ENCODE assay signal across 9 cellular contexts in the genomic region with DNA sequence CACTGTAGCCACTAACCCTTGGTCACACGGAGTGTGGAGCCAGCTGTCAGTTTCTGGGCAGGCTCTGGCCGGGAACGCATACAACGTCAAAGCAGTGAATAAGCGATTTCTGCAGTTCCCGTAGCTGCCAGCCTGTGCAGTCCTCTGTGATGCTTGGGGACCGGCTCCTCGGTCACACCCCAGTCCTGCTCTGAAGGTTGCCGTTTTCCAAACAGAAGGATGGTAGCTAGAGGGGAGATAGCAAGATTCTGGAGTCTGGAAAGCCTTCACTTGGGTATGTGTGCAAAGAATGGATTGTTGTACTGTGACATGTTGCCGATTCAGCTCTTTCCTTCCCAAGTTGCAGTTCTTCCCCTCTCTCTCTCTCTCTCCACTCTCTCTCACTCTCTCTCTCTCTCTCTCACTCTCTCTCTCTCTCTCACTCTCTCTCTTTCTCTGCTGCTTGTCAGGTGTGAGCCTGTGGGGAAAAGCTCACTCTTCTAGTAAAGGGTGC. TPM values are rescaled to one million over a fixed set of nuclear protein-coding genes. Genes with fewer than 3 reads are reported as not detected.
A peak's percentile ranks its signal among the peaks of the same experiment; 100 is the strongest.
DNase-seq lines count a peak whose midpoint lies in the region; ATAC-seq and TF ChIP-seq lines count a peak whose summit lies in the region.
"Had no signal": no experiment of that assay in that cellular context is flagged by ENCODE, and none has a peak within 500 bp of the region (broad histone marks: within the 10 kb centered on the region; RNA-seq: fewer than 3 reads in every experiment).

No MANE protein-coding gene starts in this region.

- intact Hi-C loops in sigmoid colon (cut with DNase I), result no loop called here

- no peak overlapping the region for H2AFZ ChIP-seq in hepatocyte

- WGBS in hepatocyte (ENCODE audit: low lambda C conversion rate, missing lambda C conversion rate), result 19% methylated on average over 10 of the region's 10 CpGs
- WGBS in sigmoid colon, 2 donors, result 3 to 4% methylated on average over 10 of the region's 10 CpGs

- peak; percentile 19 for TF ChIP-seq CTCF in hepatocyte (IDR thresholded peaks at IDR 0.05; ENCODE audit: poor library complexity)
- peak in 3 of 4 experiments; percentile 51 to 75 (median 73) for TF ChIP-seq CTCF in sigmoid colon (IDR thresholded peaks at IDR 0.05)

- H3K36me3 ChIP-seq in SJSA1, result no peaks in the 10 kb centered on the region
- H3K36me3 ChIP-seq in hepatocyte (replicated peaks; ENCODE audit: insufficient read depth, low read depth), result no peaks in the 10 kb centered on the region
- H3K36me3 ChIP-seq in sigmoid colon, result no peaks in the 10 kb centered on the region

- DNase-seq in activated T-cell treated with anti-CD3 and anti-CD28 coated beads for 1 hour (ENCODE audit: low read depth) (peak; percentile 40), activated T-cell treated with anti-CD3 and anti-CD28 coated beads for 4 hours (no peak), SJSA1 (ENCODE audit: low read depth in 1 of 2, low spot score in 2 of 2) (peak in 1 of 2 experiments; percentile 57), hepatocyte (ENCODE audit: low spot score) (peak; percentile 46), sigmoid colon (peak; percentile 79), DMS79 treated with DMSO at 0.1 percent for 48 hours (lab: John Stamatoyannopoulos, UW) (no peak)

- no peaks in the 10 kb centered on the region for H3K9me3 ChIP-seq in SJSA1 (replicated peaks)
- H3K9me3 ChIP-seq in hepatocyte (ENCODE audit: low read depth), result no peaks in the 10 kb centered on the region
- H3K9me3 ChIP-seq in sigmoid colon, result no peaks in the 10 kb centered on the region

- H3K4me1 ChIP-seq in SJSA1 (replicated peaks) (peaks cover 25% of the 10 kb centered on the region), hepatocyte (ENCODE audit: insufficient read depth) (peaks cover 28% of the 10 kb centered on the region), sigmoid colon (peaks cover 0 to 48% (median 36%) of the 10 kb centered on the region in 4 donors)

- peak overlapping the region; percentile 65 for H3K4me2 ChIP-seq in hepatocyte

- H3K9me2 ChIP-seq in hepatocyte (replicated peaks; ENCODE audit: insufficient read depth), result no peaks in the 10 kb centered on the region

- no peaks in the 10 kb centered on the region for H3K79me2 ChIP-seq in hepatocyte

- no peak for TF ChIP-seq EP300 in sigmoid colon (IDR thresholded peaks at IDR 0.05)

- no peaks in the 10 kb centered on the region for H3K27me3 ChIP-seq in SJSA1 (replicated peaks)
- H3K27me3 ChIP-seq in hepatocyte, result no peaks in the 10 kb centered on the region
- no peaks in the 10 kb centered on the region for H3K27me3 ChIP-seq in sigmoid colon

- H3K27ac ChIP-seq in SJSA1 (peak overlapping the region; percentile 3), angular gyrus (ENCODE audit: low read depth, low read length) (peak overlapping the region; percentile 88), hepatocyte (peak overlapping the region; percentile 21), sigmoid colon (peak overlapping the region; percentile 82 to 91 (median 87))

- no peak for TF ChIP-seq POLR2A in sigmoid colon (IDR thresholded peaks at IDR 0.05)

- ATAC-seq in HG03025 (IDR thresholded peaks at IDR 0.05; ENCODE audit: low FRiP score, unreplicated experiment), result peak; percentile 44

- H3K4me3 ChIP-seq in SJSA1 (peak overlapping the region; percentile 9; the same call in 1 of the 2 replicates), hepatocyte (no peak overlapping the region), sigmoid colon (peak overlapping the region in 3 of 4 donors; percentile 35 to 49 (median 47))

- no peaks in the 10 kb centered on the region for H4K20me1 ChIP-seq in hepatocyte (ENCODE audit: insufficient read depth, poor library complexity, severe bottlenecking)

RNA-seq across cellular contexts. Expression of a gene that starts 38.7 kb away (rescaled TPM):
- total RNA-seq in SJSA1 (2014; rRNA removed; shearing (Covaris generic)), result not detected in 2 replicates
- total RNA-seq in hepatocyte (not detected in 2 replicates), sigmoid colon (1 to 10 TPM in 1 of 4 donors, under 1 TPM in 1, not detected in 2; 0.82 to 2.2 TPM)
- polyA plus RNA-seq in hepatocyte (not detected in 2 replicates), sigmoid colon (under 1 TPM in 1 of 3 donors, not detected in 2; 0.19 TPM)
- polyA plus RNA-seq: BJ had no signal

Comparison
In these comparisons a context has a peak if more than half of its experiments do, and no peak if none do; other contexts are left out.
1. DNase-seq: peak in activated T-cell treated with anti-CD3 and anti-CD28 coated beads for 1 hour (single experiment), hepatocyte (single experiment) and sigmoid colon (single experiment); none in activated T-cell treated with anti-CD3 and anti-CD28 coated beads for 4 hours (single experiment) and DMS79 treated with DMSO at 0.1 percent for 48 hours (single experiment).
2. H3K27ac ChIP-seq: peak in every context shown above with its lines; median percentile 88 in angular gyrus; 87 in sigmoid colon; 21 in hepatocyte; 3 in SJSA1.